ENCODE assay signal across 12 cellular contexts in the genomic region with DNA sequence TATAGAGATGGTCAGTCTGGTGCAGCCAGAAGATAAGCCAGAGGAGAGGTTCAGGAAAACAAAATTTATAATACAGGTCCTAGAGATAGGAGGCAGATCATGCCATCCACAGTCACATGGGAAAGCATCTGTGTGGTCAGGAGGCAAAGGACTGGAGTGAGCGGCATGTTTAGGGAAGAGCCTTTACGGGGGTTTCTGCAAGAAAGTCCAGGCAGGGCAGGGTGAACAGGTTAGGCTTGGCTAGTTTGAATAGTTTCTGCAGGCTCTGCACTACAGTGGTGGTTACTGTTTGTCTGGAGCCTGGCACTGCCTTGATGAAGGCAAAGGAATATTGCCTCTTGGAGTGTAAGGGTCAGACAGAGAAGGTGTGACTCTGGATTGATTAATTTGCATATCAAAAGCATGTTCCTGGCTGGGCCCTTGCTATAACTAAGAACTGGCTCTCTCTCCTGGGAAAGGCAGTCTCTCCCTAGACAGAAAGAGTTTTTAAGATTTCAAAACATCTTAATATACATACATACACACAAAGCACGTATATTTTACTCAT.
DNase-seq lines count a peak whose midpoint lies in the region; ATAC-seq and TF ChIP-seq lines count a peak whose summit lies in the region.
"Had no signal": no experiment of that assay in that cellular context is flagged by ENCODE, and none has a peak within 500 bp of the region (broad histone marks: within the 10 kb centered on the region; RNA-seq: fewer than 3 reads in every experiment).

No MANE protein-coding gene starts in this region.

- no peak overlapping the region for H3K4me3 Mint-ChIP-seq in WTC11
- H3K4me3 Mint-ChIP-seq in activated CD4-positive, alpha-beta T cell treated with anti-CD3 and anti-CD28 coated beads for 36 hours: no peak overlapping the region
- no peak overlapping the region for H3K4me3 Mint-ChIP-seq in progenitor cell of endocrine pancreas (ENCODE audit: low read depth)

- peaks cover 16% of the 10 kb centered on the region for H3K4me1 Mint-ChIP-seq in WTC11
- no peaks in the 10 kb centered on the region for H3K4me1 Mint-ChIP-seq in activated CD4-positive, alpha-beta T cell treated with anti-CD3 and anti-CD28 coated beads for 36 hours
- no peaks in the 10 kb centered on the region for H3K4me1 Mint-ChIP-seq in progenitor cell of endocrine pancreas (ENCODE audit: low read depth)

- 22 to 43% (median 31%) methylated on average over 3 of the region's 3 CpGs for WGBS in stomach, 5 donors

- peak overlapping the region; percentile 55 to 88 (median 63) for H3K27ac ChIP-seq in stomach
- H3K27ac ChIP-seq: BLaER1 had no signal

- no peak for TF ChIP-seq POLR2A in stomach (IDR thresholded peaks at IDR 0.05)

- peaks cover 0 to 9% (median 0%) of the 10 kb centered on the region in 4 donors for H3K4me1 ChIP-seq in stomach
- H3K4me1 ChIP-seq: BLaER1 had no signal

- H3K9me3 ChIP-seq in stomach: peaks cover 0 to 5% (median 0%) of the 10 kb centered on the region in 4 donors
- H3K9me3 ChIP-seq: BLaER1 had no signal

- peak; percentile 38 for DNase-seq in ELF-1 (ENCODE audit: low read depth, low spot score)
- no peak for DNase-seq in WTC11 (ENCODE audit: low spot score)
- DNase-seq in iPS-NIHi7 (ENCODE audit: extremely low spot score): peak; percentile 11
- peak; percentile 70 for DNase-seq in stomach
- DNase-seq in NCI-H82 treated with DMSO at 0.1 percent for 48 hours (lab: John Stamatoyannopoulos, UW; ENCODE audit: unreplicated experiment): no peak
- DNase-seq in activated CD4-positive, alpha-beta T cell treated with anti-CD3 and anti-CD28 coated beads for 36 hours: no peak
- no peak for DNase-seq in progenitor cell of endocrine pancreas (ENCODE audit: low spot score, unreplicated experiment)
- DNase-seq: 8988T, AML-193, DMS53, IMR-90 had no signal

- peak; percentile 95 for ATAC-seq in WTC11
- no peak for ATAC-seq in activated CD4-positive, alpha-beta T cell treated with anti-CD3 and anti-CD28 coated beads for 36 hours

- H3K36me3 ChIP-seq in stomach: no peaks in the 10 kb centered on the region
- H3K36me3 ChIP-seq: BLaER1 had no signal

- TF ChIP-seq CTCF in WTC11 (IDR thresholded peaks at IDR 0.05) (no peak), stomach (IDR thresholded peaks at IDR 0.05) (no peak), progenitor cell of endocrine pancreas (IDR thresholded peaks at IDR 0.05; ENCODE audit: unreplicated experiment) (no peak)

- H3K27ac Mint-ChIP-seq in WTC11: no peak overlapping the region
- H3K27ac Mint-ChIP-seq in activated CD4-positive, alpha-beta T cell treated with anti-CD3 and anti-CD28 coated beads for 36 hours: no peak overlapping the region
- H3K27ac Mint-ChIP-seq in progenitor cell of endocrine pancreas: no peak overlapping the region

- no peak for TF ChIP-seq EP300 in stomach (IDR thresholded peaks at IDR 0.05)

- peaks cover 12% of the 10 kb centered on the region for H3K9me3 Mint-ChIP-seq in WTC11
- peaks cover 9% of the 10 kb centered on the region for H3K9me3 Mint-ChIP-seq in activated CD4-positive, alpha-beta T cell treated with anti-CD3 and anti-CD28 coated beads for 36 hours (ENCODE audit: low read depth)
- peaks cover 7% of the 10 kb centered on the region for H3K9me3 Mint-ChIP-seq in progenitor cell of endocrine pancreas (ENCODE audit: low read depth)

- no peaks in the 10 kb centered on the region for H3K27me3 ChIP-seq in stomach
- H3K27me3 ChIP-seq: BLaER1 had no signal

- H3K36me3 Mint-ChIP-seq in WTC11: no peaks in the 10 kb centered on the region
- no peaks in the 10 kb centered on the region for H3K36me3 Mint-ChIP-seq in activated CD4-positive, alpha-beta T cell treated with anti-CD3 and anti-CD28 coated beads for 36 hours (ENCODE audit: low read depth)
- H3K36me3 Mint-ChIP-seq in progenitor cell of endocrine pancreas (ENCODE audit: insufficient read depth): no peaks in the 10 kb centered on the region

- H3K4me3 ChIP-seq in stomach: no peak overlapping the region
- H3K4me3 ChIP-seq: BLaER1 had no signal

- POLR2A ChIA-PET in WTC11 (lab: Charles Lee): no interaction called here
- POLR2A ChIA-PET in activated CD4-positive, alpha-beta T cell treated with anti-CD3 and anti-CD28 coated beads for 36 hours (lab: Charles Lee): no interaction called here

- intact Hi-C loops in stomach (cut with DNase I; ENCODE audit: low total_unique reads): no loop called here
- intact Hi-C loops in activated CD4-positive, alpha-beta T cell treated with anti-CD3 and anti-CD28 coated beads for 36 hours (cut with DNase I, micrococcal nuclease): no loop called here

- CTCF ChIA-PET in WTC11 (lab: Charles Lee): no interaction called here
- CTCF ChIA-PET in activated CD4-positive, alpha-beta T cell treated with anti-CD3 and anti-CD28 coated beads for 36 hours (lab: Charles Lee): no interaction called here

- H3K27me3 Mint-ChIP-seq in WTC11 (ENCODE audit: low read depth) (no peaks in the 10 kb centered on the region), progenitor cell of endocrine pancreas (no peaks in the 10 kb centered on the region)
- no peaks in the 10 kb centered on the region for H3K27me3 Mint-ChIP-seq in activated CD4-positive, alpha-beta T cell treated with anti-CD3 and anti-CD28 coated beads for 36 hours

TF ChIP-seq in WTC11, 78 proteins besides CTCF, POLR2A, EP300 and RAD21 (continues in another document):
- TF ChIP-seq, protein P1, sequence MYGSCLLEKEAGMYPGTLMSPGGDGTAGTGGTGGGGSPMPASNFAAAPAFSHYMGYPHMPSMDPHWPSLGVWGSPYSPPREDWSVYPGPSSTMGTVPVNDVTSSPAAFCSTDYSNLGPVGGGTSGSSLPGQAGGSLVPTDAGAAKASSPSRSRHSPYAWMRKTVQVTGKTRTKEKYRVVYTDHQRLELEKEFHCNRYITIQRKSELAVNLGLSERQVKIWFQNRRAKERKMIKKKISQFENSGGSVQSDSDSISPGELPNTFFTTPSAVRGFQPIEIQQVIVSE (CRISPR knock-in tag; IDR thresholded peaks at IDR 0.05; ENCODE audit: borderline replicate concordance): no peak
- TF ChIP-seq, protein P2, sequence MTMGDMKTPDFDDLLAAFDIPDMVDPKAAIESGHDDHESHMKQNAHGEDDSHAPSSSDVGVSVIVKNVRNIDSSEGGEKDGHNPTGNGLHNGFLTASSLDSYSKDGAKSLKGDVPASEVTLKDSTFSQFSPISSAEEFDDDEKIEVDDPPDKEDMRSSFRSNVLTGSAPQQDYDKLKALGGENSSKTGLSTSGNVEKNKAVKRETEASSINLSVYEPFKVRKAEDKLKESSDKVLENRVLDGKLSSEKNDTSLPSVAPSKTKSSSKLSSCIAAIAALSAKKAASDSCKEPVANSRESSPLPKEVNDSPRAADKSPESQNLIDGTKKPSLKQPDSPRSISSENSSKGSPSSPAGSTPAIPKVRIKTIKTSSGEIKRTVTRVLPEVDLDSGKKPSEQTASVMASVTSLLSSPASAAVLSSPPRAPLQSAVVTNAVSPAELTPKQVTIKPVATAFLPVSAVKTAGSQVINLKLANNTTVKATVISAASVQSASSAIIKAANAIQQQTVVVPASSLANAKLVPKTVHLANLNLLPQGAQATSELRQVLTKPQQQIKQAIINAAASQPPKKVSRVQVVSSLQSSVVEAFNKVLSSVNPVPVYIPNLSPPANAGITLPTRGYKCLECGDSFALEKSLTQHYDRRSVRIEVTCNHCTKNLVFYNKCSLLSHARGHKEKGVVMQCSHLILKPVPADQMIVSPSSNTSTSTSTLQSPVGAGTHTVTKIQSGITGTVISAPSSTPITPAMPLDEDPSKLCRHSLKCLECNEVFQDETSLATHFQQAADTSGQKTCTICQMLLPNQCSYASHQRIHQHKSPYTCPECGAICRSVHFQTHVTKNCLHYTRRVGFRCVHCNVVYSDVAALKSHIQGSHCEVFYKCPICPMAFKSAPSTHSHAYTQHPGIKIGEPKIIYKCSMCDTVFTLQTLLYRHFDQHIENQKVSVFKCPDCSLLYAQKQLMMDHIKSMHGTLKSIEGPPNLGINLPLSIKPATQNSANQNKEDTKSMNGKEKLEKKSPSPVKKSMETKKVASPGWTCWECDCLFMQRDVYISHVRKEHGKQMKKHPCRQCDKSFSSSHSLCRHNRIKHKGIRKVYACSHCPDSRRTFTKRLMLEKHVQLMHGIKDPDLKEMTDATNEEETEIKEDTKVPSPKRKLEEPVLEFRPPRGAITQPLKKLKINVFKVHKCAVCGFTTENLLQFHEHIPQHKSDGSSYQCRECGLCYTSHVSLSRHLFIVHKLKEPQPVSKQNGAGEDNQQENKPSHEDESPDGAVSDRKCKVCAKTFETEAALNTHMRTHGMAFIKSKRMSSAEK (CRISPR knock-in tag; IDR thresholded peaks at IDR 0.05; ENCODE audit: borderline replicate concordance): no peak
- TF ChIP-seq, protein P3, sequence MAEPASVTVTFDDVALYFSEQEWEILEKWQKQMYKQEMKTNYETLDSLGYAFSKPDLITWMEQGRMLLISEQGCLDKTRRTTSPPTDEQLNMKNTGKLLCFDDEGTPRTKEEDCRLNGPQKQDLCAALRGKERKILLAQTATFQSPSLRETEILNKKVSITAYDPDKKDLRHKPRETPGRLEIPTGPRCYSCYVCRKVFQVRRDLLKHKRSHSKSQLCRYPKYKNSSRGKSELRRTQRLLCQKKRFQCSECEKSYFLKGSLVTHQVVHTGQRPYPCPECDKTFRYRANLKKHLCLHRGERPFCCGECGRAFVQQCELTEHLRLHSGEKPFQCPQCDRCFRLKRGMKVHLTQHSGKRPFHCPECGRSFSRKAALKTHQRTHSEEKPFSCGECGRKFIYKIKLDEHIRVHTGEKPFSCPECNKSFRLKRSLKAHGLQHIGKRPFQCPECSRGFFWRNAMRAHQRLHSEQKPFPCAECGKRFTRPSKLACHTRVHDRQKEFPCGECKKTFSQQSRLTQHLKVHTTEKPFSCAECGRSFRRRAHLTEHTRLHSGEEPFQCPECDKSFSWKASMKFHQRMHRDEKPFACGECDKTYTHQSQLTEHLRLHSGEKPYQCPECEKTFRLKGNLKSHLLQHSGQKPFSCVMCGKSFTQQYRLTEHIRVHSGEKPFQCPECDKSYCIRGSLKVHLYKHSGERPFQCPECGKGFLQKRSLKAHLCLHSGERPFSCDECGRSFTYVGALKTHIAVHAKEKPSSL (CRISPR knock-in tag; conservative IDR thresholded peaks at IDR 0.05): no peak

Comparison
In these comparisons a context has a peak if more than half of its experiments do, and no peak if none do; other contexts are left out.
1. DNase-seq: peak in ELF-1 (single experiment), iPS-NIHi7 (single experiment) and stomach (single experiment); none in WTC11 (single experiment), NCI-H82 treated with DMSO at 0.1 percent for 48 hours (single experiment), activated CD4-positive, alpha-beta T cell treated with anti-CD3 and anti-CD28 coated beads for 36 hours (single experiment) and progenitor cell of endocrine pancreas (single experiment).